ENCODE assay signal across 1 cellular context in genomic region chr15:98967096-98967495, GRCh38.
TF ChIP-seq lines count a peak whose summit lies in the region.

No MANE protein-coding gene starts in this region.

TF ChIP-seq in GM23338, 12 proteins besides CTCF, POLR2A, EP300 and RAD21 (continued from another document):
- TF ChIP-seq ETS1 (IDR thresholded peaks at IDR 0.05) (no peak), REST (IDR thresholded peaks at IDR 0.05; ENCODE audit: unreplicated experiment) (no peak), JUNB (IDR thresholded peaks at IDR 0.05; ENCODE audit: unreplicated experiment) (no peak), POLR2AphosphoS5 (IDR thresholded peaks at IDR 0.05; ENCODE audit: low read depth) (no peak), STAT1 (IDR thresholded peaks at IDR 0.05; ENCODE audit: unreplicated experiment) (no peak), ZNF331 (CRISPR knock-in tag; IDR thresholded peaks at IDR 0.05; ENCODE audit: low read depth) (no peak), CREB1 (CRISPR knock-in tag; IDR thresholded peaks at IDR 0.05; ENCODE audit: low read depth) (no peak), EZH2phosphoT487 (IDR thresholded peaks at IDR 0.05; ENCODE audit: unreplicated experiment) (no peak), EZH2 (IDR thresholded peaks at IDR 0.05; ENCODE audit: low read depth, unreplicated experiment) (no peak)
- TF ChIP-seq, protein P1, sequence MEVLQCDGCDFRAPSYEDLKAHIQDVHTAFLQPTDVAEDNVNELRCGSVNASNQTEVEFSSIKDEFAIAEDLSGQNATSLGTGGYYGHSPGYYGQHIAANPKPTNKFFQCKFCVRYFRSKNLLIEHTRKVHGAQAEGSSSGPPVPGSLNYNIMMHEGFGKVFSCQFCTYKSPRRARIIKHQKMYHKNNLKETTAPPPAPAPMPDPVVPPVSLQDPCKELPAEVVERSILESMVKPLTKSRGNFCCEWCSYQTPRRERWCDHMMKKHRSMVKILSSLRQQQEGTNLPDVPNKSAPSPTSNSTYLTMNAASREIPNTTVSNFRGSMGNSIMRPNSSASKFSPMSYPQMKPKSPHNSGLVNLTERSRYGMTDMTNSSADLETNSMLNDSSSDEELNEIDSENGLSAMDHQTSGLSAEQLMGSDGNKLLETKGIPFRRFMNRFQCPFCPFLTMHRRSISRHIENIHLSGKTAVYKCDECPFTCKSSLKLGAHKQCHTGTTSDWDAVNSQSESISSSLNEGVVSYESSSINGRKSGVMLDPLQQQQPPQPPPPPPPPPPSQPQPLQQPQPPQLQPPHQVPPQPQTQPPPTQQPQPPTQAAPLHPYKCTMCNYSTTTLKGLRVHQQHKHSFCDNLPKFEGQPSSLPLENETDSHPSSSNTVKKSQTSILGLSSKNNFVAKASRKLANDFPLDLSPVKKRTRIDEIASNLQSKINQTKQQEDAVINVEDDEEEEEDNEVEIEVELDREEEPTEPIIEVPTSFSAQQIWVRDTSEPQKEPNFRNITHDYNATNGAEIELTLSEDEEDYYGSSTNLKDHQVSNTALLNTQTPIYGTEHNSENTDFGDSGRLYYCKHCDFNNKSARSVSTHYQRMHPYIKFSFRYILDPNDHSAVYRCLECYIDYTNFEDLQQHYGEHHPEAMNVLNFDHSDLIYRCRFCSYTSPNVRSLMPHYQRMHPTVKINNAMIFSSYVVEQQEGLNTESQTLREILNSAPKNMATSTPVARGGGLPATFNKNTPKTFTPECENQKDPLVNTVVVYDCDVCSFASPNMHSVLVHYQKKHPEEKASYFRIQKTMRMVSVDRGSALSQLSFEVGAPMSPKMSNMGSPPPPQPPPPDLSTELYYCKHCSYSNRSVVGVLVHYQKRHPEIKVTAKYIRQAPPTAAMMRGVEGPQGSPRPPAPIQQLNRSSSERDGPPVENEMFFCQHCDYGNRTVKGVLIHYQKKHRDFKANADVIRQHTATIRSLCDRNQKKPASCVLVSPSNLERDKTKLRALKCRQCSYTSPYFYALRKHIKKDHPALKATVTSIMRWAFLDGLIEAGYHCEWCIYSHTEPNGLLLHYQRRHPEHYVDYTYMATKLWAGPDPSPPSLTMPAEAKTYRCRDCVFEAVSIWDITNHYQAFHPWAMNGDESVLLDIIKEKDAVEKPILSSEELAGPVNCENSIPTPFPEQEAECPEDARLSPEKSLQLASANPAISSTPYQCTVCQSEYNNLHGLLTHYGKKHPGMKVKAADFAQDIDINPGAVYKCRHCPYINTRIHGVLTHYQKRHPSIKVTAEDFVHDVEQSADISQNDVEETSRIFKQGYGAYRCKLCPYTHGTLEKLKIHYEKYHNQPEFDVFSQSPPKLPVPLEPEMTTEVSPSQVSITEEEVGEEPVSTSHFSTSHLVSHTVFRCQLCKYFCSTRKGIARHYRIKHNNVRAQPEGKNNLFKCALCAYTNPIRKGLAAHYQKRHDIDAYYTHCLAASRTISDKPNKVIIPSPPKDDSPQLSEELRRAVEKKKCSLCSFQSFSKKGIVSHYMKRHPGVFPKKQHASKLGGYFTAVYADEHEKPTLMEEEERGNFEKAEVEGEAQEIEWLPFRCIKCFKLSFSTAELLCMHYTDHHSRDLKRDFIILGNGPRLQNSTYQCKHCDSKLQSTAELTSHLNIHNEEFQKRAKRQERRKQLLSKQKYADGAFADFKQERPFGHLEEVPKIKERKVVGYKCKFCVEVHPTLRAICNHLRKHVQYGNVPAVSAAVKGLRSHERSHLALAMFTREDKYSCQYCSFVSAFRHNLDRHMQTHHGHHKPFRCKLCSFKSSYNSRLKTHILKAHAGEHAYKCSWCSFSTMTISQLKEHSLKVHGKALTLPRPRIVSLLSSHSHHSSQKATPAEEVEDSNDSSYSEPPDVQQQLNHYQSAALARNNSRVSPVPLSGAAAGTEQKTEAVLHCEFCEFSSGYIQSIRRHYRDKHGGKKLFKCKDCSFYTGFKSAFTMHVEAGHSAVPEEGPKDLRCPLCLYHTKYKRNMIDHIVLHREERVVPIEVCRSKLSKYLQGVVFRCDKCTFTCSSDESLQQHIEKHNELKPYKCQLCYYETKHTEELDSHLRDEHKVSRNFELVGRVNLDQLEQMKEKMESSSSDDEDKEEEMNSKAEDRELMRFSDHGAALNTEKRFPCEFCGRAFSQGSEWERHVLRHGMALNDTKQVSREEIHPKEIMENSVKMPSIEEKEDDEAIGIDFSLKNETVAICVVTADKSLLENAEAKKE (CRISPR knock-in tag; IDR thresholded peaks at IDR 0.05), result no peak
